Comparison of ENCODE assay signal across 1 cellular context in the genomic region with DNA sequence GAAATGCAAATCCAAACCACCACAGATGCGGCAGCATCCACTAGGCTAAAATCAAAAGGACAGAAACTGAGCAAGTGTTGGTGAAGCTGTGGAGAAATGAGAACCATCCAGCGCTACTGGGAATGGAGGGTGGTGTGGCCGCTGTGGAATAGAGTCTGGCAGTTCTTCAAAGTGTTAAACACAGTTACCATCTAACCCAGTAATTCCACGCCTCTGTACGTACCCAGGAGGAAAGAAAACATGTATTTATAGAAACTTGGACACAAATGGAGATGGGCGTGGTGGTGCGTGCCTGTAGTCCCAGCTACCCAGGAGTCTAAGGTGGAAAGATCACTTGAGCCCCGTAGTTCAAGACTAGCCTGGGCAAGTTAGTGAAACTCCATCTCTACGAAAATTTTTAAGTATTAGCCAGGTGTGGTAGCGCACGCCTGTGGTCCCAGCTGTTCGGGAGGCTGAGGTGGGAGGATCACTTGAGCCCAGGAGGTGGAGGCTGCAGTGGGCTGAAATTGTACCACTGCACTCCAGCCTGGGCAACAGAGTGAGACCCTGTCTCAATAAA.
TF ChIP-seq lines count a peak whose summit lies in the region.

No MANE protein-coding gene starts in this region.

TF ChIP-seq in A549, 52 proteins besides CTCF, POLR2A, EP300 and RAD21:
- TF ChIP-seq, protein P1, sequence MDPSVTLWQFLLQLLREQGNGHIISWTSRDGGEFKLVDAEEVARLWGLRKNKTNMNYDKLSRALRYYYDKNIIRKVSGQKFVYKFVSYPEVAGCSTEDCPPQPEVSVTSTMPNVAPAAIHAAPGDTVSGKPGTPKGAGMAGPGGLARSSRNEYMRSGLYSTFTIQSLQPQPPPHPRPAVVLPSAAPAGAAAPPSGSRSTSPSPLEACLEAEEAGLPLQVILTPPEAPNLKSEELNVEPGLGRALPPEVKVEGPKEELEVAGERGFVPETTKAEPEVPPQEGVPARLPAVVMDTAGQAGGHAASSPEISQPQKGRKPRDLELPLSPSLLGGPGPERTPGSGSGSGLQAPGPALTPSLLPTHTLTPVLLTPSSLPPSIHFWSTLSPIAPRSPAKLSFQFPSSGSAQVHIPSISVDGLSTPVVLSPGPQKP (IDR thresholded peaks at IDR 0.05; ENCODE audit: low read depth, low read length): no peak
- TF ChIP-seq CHD4 (IDR thresholded peaks at IDR 0.05; ENCODE audit: borderline replicate concordance): no peak
- TF ChIP-seq HEYL (CRISPR knock-in tag; IDR thresholded peaks at IDR 0.05): no peak
- no peak for TF ChIP-seq FOXS1 (CRISPR knock-in tag; IDR thresholded peaks at IDR 0.05)
- TF ChIP-seq, protein P2, sequence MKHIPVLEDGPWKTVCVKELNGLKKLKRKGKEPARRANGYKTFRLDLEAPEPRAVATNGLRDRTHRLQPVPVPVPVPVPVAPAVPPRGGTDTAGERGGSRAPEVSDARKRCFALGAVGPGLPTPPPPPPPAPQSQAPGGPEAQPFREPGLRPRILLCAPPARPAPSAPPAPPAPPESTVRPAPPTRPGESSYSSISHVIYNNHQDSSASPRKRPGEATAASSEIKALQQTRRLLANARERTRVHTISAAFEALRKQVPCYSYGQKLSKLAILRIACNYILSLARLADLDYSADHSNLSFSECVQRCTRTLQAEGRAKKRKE (CRISPR knock-in tag; IDR thresholded peaks at IDR 0.05; ENCODE audit: low read depth): no peak
- no peak for TF ChIP-seq NPAS2 (CRISPR knock-in tag; IDR thresholded peaks at IDR 0.05; ENCODE audit: borderline replicate concordance)
- no peak for TF ChIP-seq ESRRA (IDR thresholded peaks at IDR 0.05; ENCODE audit: borderline replicate concordance, low read length)
- TF ChIP-seq, protein P3, sequence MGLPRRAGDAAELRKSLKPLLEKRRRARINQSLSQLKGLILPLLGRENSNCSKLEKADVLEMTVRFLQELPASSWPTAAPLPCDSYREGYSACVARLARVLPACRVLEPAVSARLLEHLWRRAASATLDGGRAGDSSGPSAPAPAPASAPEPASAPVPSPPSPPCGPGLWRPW (IDR thresholded peaks at IDR 0.05): no peak
- no peak for TF ChIP-seq TP53 (CRISPR knock-in tag; IDR thresholded peaks at IDR 0.05)
- TF ChIP-seq EHMT2 (IDR thresholded peaks at IDR 0.05; ENCODE audit: low read depth): no peak
- no peak for TF ChIP-seq CEBPB (IDR thresholded peaks at IDR 0.05)
